In genomic region chr6:143027058-143027457, GRCh38 we compare ENCODE assay signal across 8 cellular contexts. TPM values are rescaled to one million over a fixed set of nuclear protein-coding genes. Genes with fewer than 3 reads are reported as not detected.
DNase-seq lines count a peak whose midpoint lies in the region; ATAC-seq, FAIRE-seq and TF ChIP-seq lines count a peak whose summit lies in the region.

No MANE protein-coding gene starts in this region.

- no peaks in the 10 kb centered on the region for H3K36me3 ChIP-seq in CD4-positive, alpha-beta memory T cell (ENCODE audit: insufficient read depth, low read length)
- no peaks in the 10 kb centered on the region; a peak in 1 of 8 replicates for H3K36me3 ChIP-seq in H1 (ENCODE audit: control insufficient read depth in 2 of 4, insufficient read depth in 4 of 4, low read length in 3 of 4)
- no peaks in the 10 kb centered on the region for H3K36me3 ChIP-seq in testis (ENCODE audit: low read depth, missing control alignments)

- no peaks in the 10 kb centered on the region for H3K23me2 ChIP-seq in H1 (ENCODE audit: low read depth, low read length)

- no peak overlapping the region for H3K9ac ChIP-seq in H1 (replicated peaks in 1 of 4; ENCODE audit: extremely low read depth in 1 of 4, low read depth in 3 of 4, low read length in 3 of 4)

- no peak overlapping the region for H3K4ac ChIP-seq in H1 (replicated peaks; ENCODE audit: insufficient read length, low read depth, low read length)

- intact Hi-C loops in CD4-positive, alpha-beta memory T cell (cut with micrococcal nuclease), result loop anchor here (1.0 to 10.0 kb wide), 5 partner anchors 112 to 552 kb away; no protein-coding TSS in a partner anchor
- intact Hi-C loops in testis (cut with DNase I; ENCODE audit: low total_unique reads), result no loop called here

- no peak for TF ChIP-seq POLR2A in H1 (IDR thresholded peaks at IDR 0.05; ENCODE audit: control extremely low read depth in 1 of 2, low read depth in 2 of 2, low read length in 2 of 2)
- no peak for TF ChIP-seq POLR2A in testis (IDR thresholded peaks at IDR 0.05)

- no peak for TF ChIP-seq EP300 in H1 (IDR thresholded peaks at IDR 0.05; ENCODE audit: borderline replicate concordance in 1 of 2, low read depth in 2 of 2, low read length in 2 of 2)

- no peak overlapping the region for H2BK5ac ChIP-seq in H1 (ENCODE audit: low read depth, low read length)

- no peak overlapping the region for H3K23ac ChIP-seq in H1 (ENCODE audit: insufficient read length)

- H2AFZ ChIP-seq in H1 (ENCODE audit: low read length), result no peak overlapping the region

- no peak overlapping the region for H3K4me3 Mint-ChIP-seq in CD4-positive, alpha-beta memory T cell
- H3K4me3 Mint-ChIP-seq in naive thymus-derived CD8-positive, alpha-beta T cell, result no peak overlapping the region

- TF ChIP-seq RAD21 in H1 (IDR thresholded peaks at IDR 0.05 in 1 of 2, conservative IDR thresholded peaks at IDR 0.05 in 1 of 2; ENCODE audit: low read depth in 2 of 2, low read length in 2 of 2), result peak; percentile 88 to 91

- peak; percentile 74 to 85 (median 82) for TF ChIP-seq CTCF in H1 (IDR thresholded peaks at IDR 0.05; ENCODE audit: control extremely low read depth in 1 of 3, insufficient read depth in 1 of 3, low read depth in 1 of 3, low read length in 3 of 3)
- peak in 1 of 3 experiments; percentile 24 for TF ChIP-seq CTCF in testis (IDR thresholded peaks at IDR 0.05)

- DNase-seq in CD4-positive, alpha-beta memory T cell, result peak; percentile 28 to 47 (median 36)
- DNase-seq in activated CD4-positive, alpha-beta T cell treated with anti-CD3 and anti-CD28 coated beads, Interleukin-2, amount 50 U/mL, for 1 hour, result peak; percentile 46
- DNase-seq in H1 (ENCODE audit: low read depth in 1 of 2, low spot score in 2 of 2) (peak; percentile 27 to 71), testis (peak; percentile 34)
- DNase-seq in naive thymus-derived CD8-positive, alpha-beta T cell, result peak; percentile 22 to 64 (median 44)

- FAIRE-seq in H1 (lab: Jason Lieb, UNC), result peak; percentile 83

- no peaks in the 10 kb centered on the region for H4K20me1 ChIP-seq in H1 (replicated peaks in 1 of 2; ENCODE audit: control insufficient read depth in 1 of 2, insufficient read depth in 2 of 2, low read length in 2 of 2)

- no peaks in the 10 kb centered on the region for H3K27me3 Mint-ChIP-seq in CD4-positive, alpha-beta memory T cell
- H3K27me3 Mint-ChIP-seq in naive thymus-derived CD8-positive, alpha-beta T cell, result no peaks in the 10 kb centered on the region

- POLR2A ChIA-PET in CD4-positive, alpha-beta memory T cell (lab: Charles Lee; ENCODE audit: partially characterized antibody), result interaction anchor here (1.0 to 1.8 kb wide), 6 partner anchors 80 to 328 kb away, joined by 3 to 6 read pairs (median 4); no protein-coding TSS in a partner anchor
- POLR2A ChIA-PET in H1 (lab: Charles Lee; ENCODE audit: partially characterized antibody), result interaction anchor here (1.0 kb wide), 1 partner anchor 34 kb away, joined by 3 read pairs; no protein-coding TSS in a partner anchor
- POLR2A ChIA-PET in naive thymus-derived CD8-positive, alpha-beta T cell (lab: Charles Lee), result interaction anchor here (1.0 to 1.1 kb wide), 2 partner anchors 334 to 335 kb away, joined by 4 read pairs; no protein-coding TSS in a partner anchor

- no peaks in the 10 kb centered on the region for H3K27me3 ChIP-seq in CD4-positive, alpha-beta memory T cell (ENCODE audit: insufficient read depth, low read length)
- H3K27me3 ChIP-seq in H1 (replicated peaks in 1 of 4; ENCODE audit: control insufficient read depth in 3 of 4, extremely low read depth in 1 of 4, insufficient read depth in 3 of 4, low read length in 3 of 4) (no peaks in the 10 kb centered on the region), testis (no peaks in the 10 kb centered on the region)

- H3K18ac ChIP-seq in H1 (ENCODE audit: extremely low read depth, low read length), result no peak overlapping the region

- H3K4me1 Mint-ChIP-seq in CD4-positive, alpha-beta memory T cell, result peaks cover 0 to 7% (median under 1%) of the 10 kb centered on the region in 4 donors
- H3K4me1 Mint-ChIP-seq in naive thymus-derived CD8-positive, alpha-beta T cell, result peaks cover 0 to 3% (median 0%) of the 10 kb centered on the region in 4 donors

- no peaks in the 10 kb centered on the region for H3K36me3 Mint-ChIP-seq in CD4-positive, alpha-beta memory T cell
- peaks cover 0 to 2% (median 0%) of the 10 kb centered on the region in 3 donors for H3K36me3 Mint-ChIP-seq in naive thymus-derived CD8-positive, alpha-beta T cell

- no peaks in the 10 kb centered on the region for H3K4me1 ChIP-seq in CD4-positive, alpha-beta memory T cell (ENCODE audit: insufficient read depth, low read length)
- H3K4me1 ChIP-seq in H1 (replicated peaks in 1 of 4; ENCODE audit: control insufficient read depth in 3 of 4, insufficient read depth in 4 of 4, low read length in 3 of 4) (no peaks in the 10 kb centered on the region), testis (no peaks in the 10 kb centered on the region)

- H3K9me3 Mint-ChIP-seq in CD4-positive, alpha-beta memory T cell, result peaks cover 0 to 8% (median 0%) of the 10 kb centered on the region in 8 donors
- peaks cover 0 to 3% (median 0%) of the 10 kb centered on the region in 9 donors for H3K9me3 Mint-ChIP-seq in naive thymus-derived CD8-positive, alpha-beta T cell

- H3K79me1 ChIP-seq in H1 (ENCODE audit: low read depth, low read length), result no peaks in the 10 kb centered on the region

- H2AK5ac ChIP-seq in H1 (ENCODE audit: low read depth, low read length), result no peak overlapping the region

- H4K5ac ChIP-seq in H1 (ENCODE audit: insufficient read length, low read depth, low read length), result no peak overlapping the region

- H3K14ac ChIP-seq in H1 (ENCODE audit: insufficient read length), result no peak overlapping the region

- no peak overlapping the region; the same call in 1 of the 2 replicates for H2BK12ac ChIP-seq in H1 (ENCODE audit: low read depth, low read length)

- H2BK20ac ChIP-seq in H1 (ENCODE audit: low read length), result no peak overlapping the region

- WGBS in H1 (ENCODE audit: extremely low coverage in 1 of 2, insufficient coverage in 1 of 2, insufficient read length in 1 of 2, insufficient replicate concordance in 2 of 2, low coverage in 1 of 2, low lambda C conversion rate in 2 of 2, missing lambda C conversion rate in 1 of 2), 2 experiments, result 49% methylated on average over 5 of the region's 5 CpGs; no CpG with 5 or more reads in 1 of the 2 experiments
- WGBS in testis, 2 donors, result 76% methylated on average over 5 of the region's 5 CpGs

- no peak overlapping the region for H3K4me2 ChIP-seq in H1 (ENCODE audit: insufficient read depth in 1 of 2, low read depth in 2 of 2, low read length in 2 of 2)

- H4K91ac ChIP-seq in H1 (replicated peaks; ENCODE audit: insufficient read length, low read length), result no peak overlapping the region

- H3K79me2 ChIP-seq in H1 (ENCODE audit: control insufficient read depth in 1 of 2, insufficient read depth in 2 of 2, low read length in 2 of 2), result no peaks in the 10 kb centered on the region

- no peak overlapping the region for H4K8ac ChIP-seq in H1 (ENCODE audit: extremely low read depth, insufficient read depth, low read length)

- H3K4me3 ChIP-seq in CD4-positive, alpha-beta memory T cell (ENCODE audit: low read length in 2 of 2), result no peak overlapping the region
- H3K4me3 ChIP-seq in H1 (ENCODE audit: extremely low read depth in 1 of 4, insufficient read depth in 2 of 4, low read depth in 3 of 4, low read length in 4 of 4) (no peak overlapping the region), testis (no peak overlapping the region)

- no peak overlapping the region for H3K56ac ChIP-seq in H1 (replicated peaks; ENCODE audit: insufficient read length, low read depth, low read length)

- CTCF ChIA-PET in CD4-positive, alpha-beta memory T cell (lab: Charles Lee; ENCODE audit: partially characterized antibody), result interaction anchor here (0.7 to 5.6 kb wide), 30 partner anchors 8 to 555 kb away, joined by 3 to 81 read pairs (median 3); no protein-coding TSS in a partner anchor
- CTCF ChIA-PET in H1 (lab: Charles Lee; ENCODE audit: partially characterized antibody), result interaction anchor here (0.6 to 6.0 kb wide), 48 partner anchors 8 to 554 kb away, joined by 3 to 35 read pairs (median 3); no protein-coding TSS in a partner anchor

- no peak overlapping the region for H2BK120ac ChIP-seq in H1 (replicated peaks; ENCODE audit: low read depth, low read length)

- no peaks in the 10 kb centered on the region for H3K9me3 ChIP-seq in CD4-positive, alpha-beta memory T cell (ENCODE audit: control insufficient read depth in 1 of 2, low read length in 2 of 2)
- no peaks in the 10 kb centered on the region for H3K9me3 ChIP-seq in H1 (ENCODE audit: insufficient read depth in 2 of 2, low read depth in 1 of 2, low read length in 1 of 2)
- no peaks in the 10 kb centered on the region for H3K9me3 ChIP-seq in testis

- H3K27ac ChIP-seq in CD4-positive, alpha-beta memory T cell (ENCODE audit: low read depth, low read length), result no peak overlapping the region
- H3K27ac ChIP-seq in H1 (ENCODE audit: low read depth, low read length), result no peak overlapping the region
- H3K27ac ChIP-seq in testis, result no peak overlapping the region

- ATAC-seq in HG03520 (IDR thresholded peaks at IDR 0.05; ENCODE audit: unreplicated experiment), result peak; percentile 67
- peak; percentile 66 to 68 for ATAC-seq in naive thymus-derived CD8-positive, alpha-beta T cell
- ATAC-seq in HG03521 (IDR thresholded peaks at IDR 0.05; ENCODE audit: unreplicated experiment), result no peak
- ATAC-seq in GM19351 (IDR thresholded peaks at IDR 0.05; ENCODE audit: unreplicated experiment), result no peak

- H2BK15ac ChIP-seq in H1 (ENCODE audit: low read length), result no peak overlapping the region

- H3K27ac Mint-ChIP-seq in CD4-positive, alpha-beta memory T cell, result peak overlapping the region in 2 of 7 donors; percentile 13 to 68
- peak overlapping the region in 4 of 10 donors; percentile 0 to 63 (median 18) for H3K27ac Mint-ChIP-seq in naive thymus-derived CD8-positive, alpha-beta T cell

TF ChIP-seq in H1, 55 proteins besides CTCF, POLR2A, EP300 and RAD21 (continues in another document):
- no peak for TF ChIP-seq POU5F1 (IDR thresholded peaks at IDR 0.05; ENCODE audit: low read depth, low read length)

RNA-seq across cellular contexts. Expression of gene AIG1, which starts 33.6 kb away (rescaled TPM):
- total RNA-seq in CD4-positive, alpha-beta memory T cell, result 10 to 100 TPM in 1 of 2 experiments, 1 to 10 TPM in 1; 9.6 to 10.2 TPM
- polyA plus RNA-seq in CD4-positive, alpha-beta memory T cell, result 10 to 100 TPM; 20.3 to 21.5 TPM
- total RNA-seq in H1 (2021; fragmentation: NEBNext Ultra II Directional; extraction: Animal tissue kit (Norgen Biotek cat#: 25700)), result 57.5 and 58.4 TPM in 2 replicates
- 48.8 and 56.6 TPM in 2 replicates for polyA plus RNA-seq in H1 (2011; rRNA removed)
- 44.1 TPM for polyA plus RNA-seq in H1 (2011; cell fraction: cytosol; rRNA removed)
- 40.9 TPM for polyA plus RNA-seq in H1 (2011; cell fraction: nucleus; rRNA removed)
- 51.6 to 60.7 TPM (median 57.4 TPM) in 4 replicates for polyA plus RNA-seq in H1 (2012, experiment 1 of 2)
- polyA plus RNA-seq in H1 (2012, experiment 2 of 2), result 63.0 TPM
- polyA plus RNA-seq in H1 (2013, experiment 1 of 2), result 76.5 TPM
- 84.5 TPM for polyA plus RNA-seq in H1 (2013, experiment 2 of 2)
- polyA minus RNA-seq in H1 (2011; rRNA and poly(A)+ RNA removed), result 38.7 and 46.6 TPM in 2 replicates
- polyA minus RNA-seq in H1 (2011; cell fraction: cytosol; rRNA and poly(A)+ RNA removed), result 17.1 TPM
- polyA minus RNA-seq in H1 (2011; cell fraction: nucleus; rRNA and poly(A)+ RNA removed), result 68.3 TPM
- 10 to 100 TPM in 1 of 2 experiments, 1 to 10 TPM in 1; 10.0 to 11.1 TPM for total RNA-seq in naive thymus-derived CD8-positive, alpha-beta T cell
- polyA plus RNA-seq in naive thymus-derived CD8-positive, alpha-beta T cell, result 10 to 100 TPM; 14.5 to 19.0 (median 15.8) TPM
- total RNA-seq in testis, result 10 to 100 TPM; 50.7 to 57.9 TPM
- polyA plus RNA-seq in testis (ENCODE audit: insufficient read depth, low read depth, low replicate concordance), result 39.6 TPM

Comparison
In these comparisons a context has a peak if more than half of its experiments do, and no peak if none do; other contexts are left out.
1. ATAC-seq: peak in HG03520 (single experiment) and naive thymus-derived CD8-positive, alpha-beta T cell (2 of 2); none in HG03521 (single experiment) and GM19351 (single experiment).
2. Peak in every context shown above with its lines, with median percentiles within 50 percentile points of each other: DNase-seq.